8 cellular contexts compared by ENCODE assay signal in the genomic region with DNA sequence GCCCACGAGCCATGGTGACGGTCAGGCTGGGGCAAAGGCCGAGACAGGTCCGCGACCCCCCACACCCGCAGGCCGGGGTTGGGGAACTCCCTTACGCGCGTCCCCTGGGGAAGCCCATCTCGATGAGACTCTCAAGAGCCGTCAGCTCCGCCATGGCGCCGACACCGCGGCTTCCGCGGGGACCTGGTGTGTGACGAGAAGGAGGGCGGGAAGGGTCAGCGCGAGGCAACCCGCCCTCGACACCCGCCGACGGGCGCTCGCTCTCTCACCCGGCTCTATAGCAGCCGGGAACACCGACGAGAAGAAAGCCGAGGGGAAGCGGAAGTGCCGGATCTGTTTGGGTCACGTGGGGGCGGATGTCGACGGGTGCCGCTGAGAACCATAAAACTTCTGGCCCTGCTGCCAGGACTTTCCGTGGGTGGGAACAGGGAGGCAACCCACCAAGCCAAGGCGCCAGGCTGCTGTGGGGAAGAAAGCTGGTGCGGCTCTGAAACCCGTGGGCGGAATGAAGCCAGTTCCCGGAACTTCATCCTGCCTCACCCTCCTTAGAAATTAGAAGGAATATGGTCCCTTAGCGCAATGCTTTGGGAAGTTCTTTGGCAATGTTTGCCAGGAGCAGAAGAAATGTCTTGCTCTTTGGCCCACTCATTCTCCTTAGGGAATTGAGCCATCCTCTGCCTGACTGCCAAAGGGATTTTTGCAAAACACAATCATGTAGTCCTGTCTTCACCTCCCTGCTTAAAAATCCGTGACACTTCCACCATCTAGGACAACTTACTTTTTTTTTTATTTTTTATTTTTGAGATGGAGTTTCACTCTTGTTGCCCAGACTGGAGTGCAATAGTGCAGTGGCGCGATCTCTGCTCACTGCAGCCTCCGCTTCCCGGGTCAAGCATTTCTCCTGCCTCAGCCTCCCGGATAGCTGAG. TPM values are rescaled to one million over a fixed set of nuclear protein-coding genes. Genes with fewer than 3 reads are reported as not detected.
A peak's percentile ranks its signal among the peaks of the same experiment; 100 is the strongest.
DNase-seq lines count a peak whose midpoint lies in the region; ATAC-seq and TF ChIP-seq lines count a peak whose summit lies in the region.

A gene with protein sequence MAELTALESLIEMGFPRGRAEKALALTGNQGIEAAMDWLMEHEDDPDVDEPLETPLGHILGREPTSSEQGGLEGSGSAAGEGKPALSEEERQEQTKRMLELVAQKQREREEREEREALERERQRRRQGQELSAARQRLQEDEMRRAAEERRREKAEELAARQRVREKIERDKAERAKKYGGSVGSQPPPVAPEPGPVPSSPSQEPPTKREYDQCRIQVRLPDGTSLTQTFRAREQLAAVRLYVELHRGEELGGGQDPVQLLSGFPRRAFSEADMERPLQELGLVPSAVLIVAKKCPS (minus strand): TSS at position 304 of the 927 bp plus-strand sequence. CDS start 150 bp downstream, at position 154.

- no peaks in the 10 kb centered on the region for H3K27me3 ChIP-seq in kidney epithelial cell (ENCODE audit: control insufficient read depth, insufficient read depth, low read length)

- ATAC-seq in HG03159 (IDR thresholded peaks at IDR 0.05; ENCODE audit: unreplicated experiment) (peak; percentile 65), GM21526 (IDR thresholded peaks at IDR 0.05; ENCODE audit: low FRiP score, unreplicated experiment) (no peak)

- H3K36me3 ChIP-seq in kidney epithelial cell (ENCODE audit: control insufficient read depth, insufficient read depth, low read length), result peaks cover 3% of the 10 kb centered on the region

- TF ChIP-seq CTCF in GM13977 (IDR thresholded peaks at IDR 0.05; ENCODE audit: extremely low read depth, insufficient read depth, missing control alignments), result no peak
- no peak for TF ChIP-seq CTCF in kidney epithelial cell (IDR thresholded peaks at IDR 0.05; ENCODE audit: insufficient read depth, low read length, poor library complexity, severe bottlenecking)

- in situ Hi-C loops in GM13977 (cut with MboI; ENCODE audit: low pct_unique_long_range_greater_than_20kb, low sequenced_read_pairs, unreplicated experiment), result no loop called here

- DNase-seq in GM13977 (ENCODE audit: low spot score) (peak; percentile 93), NCI-H460 (ENCODE audit: extremely low read depth, low read depth) (peak; percentile 71), cerebellar cortex (ENCODE audit: low spot score) (peak; percentile 90), kidney epithelial cell (ENCODE audit: low read depth) (no peak)
- peak; percentile 71 for DNase-seq in activated CD4-positive, alpha-beta T cell treated with anti-CD3 and anti-CD28 coated beads for 1 hour
- DNase-seq in stimulated activated CD4-positive, alpha-beta T cell treated with anti-CD3 and anti-CD28 coated beads, Interleukin-15, amount 100 ng/mL, for 24 hours, result peak; percentile 93

- H3K4me3 ChIP-seq in kidney epithelial cell (ENCODE audit: low read depth, low read length), result peak within 1 kb of the TSS; percentile 100

RNA-seq across cellular contexts. Expression of the gene that starts here (rescaled TPM):
- total RNA-seq in NCI-H460 (2014; rRNA removed; shearing (Covaris generic)), result 82.6 and 93.2 TPM in 2 replicates
- 88.4 and 98.6 TPM in 2 replicates for polyA plus RNA-seq in NCI-H460 (2014; cell fraction: nucleus; rRNA removed)
- 289 and 321 TPM in 2 replicates for total RNA-seq in kidney epithelial cell
